ENCODE assay signal across 8 cellular contexts in genomic region chr5:131417240-131417869, GRCh38.
DNase-seq lines count a peak whose midpoint lies in the region; ATAC-seq and TF ChIP-seq lines count a peak whose summit lies in the region.

No MANE protein-coding gene starts in this region.

- 15% methylated on average over 7 of the region's 7 CpGs for WGBS in esophagus muscularis mucosa

- H3K27ac Mint-ChIP-seq in nephron, result no peak overlapping the region

- no peaks in the 10 kb centered on the region for H3K27me3 ChIP-seq in esophagus muscularis mucosa

- H3K36me3 Mint-ChIP-seq in nephron (ENCODE audit: low read depth), result peaks cover 21% of the 10 kb centered on the region

- DNase-seq in CMK (ENCODE audit: low read depth) (peak; percentile 20), HUDEP-2 (lab: John Stamatoyannopoulos, UW; ENCODE audit: unreplicated experiment in 76 of 76) (peak in 65 of 76 experiments; percentile 5 to 74 (median 54)), OCI-M2 (lab: John Stamatoyannopoulos, UW; ENCODE audit: unreplicated experiment) (peak; percentile 16), activated T-cell treated with anti-CD3 and anti-CD28 coated beads for 48 hours (ENCODE audit: low read depth) (peak; percentile 67), esophagus muscularis mucosa (ENCODE audit: extremely low spot score) (no peak)
- peak; percentile 76 for DNase-seq in stimulated activated naive CD4-positive, alpha-beta T cell treated with Interleukin-2 at 50 U/mL for 16 hours (lab: John Stamatoyannopoulos, UW)

- no peaks in the 10 kb centered on the region for H3K4me1 ChIP-seq in esophagus muscularis mucosa

- no peak overlapping the region for H3K4me3 ChIP-seq in esophagus muscularis mucosa

- TF ChIP-seq CTCF in esophagus muscularis mucosa (IDR thresholded peaks at IDR 0.05), result peak; percentile 59 to 87 (median 83)
- peak; percentile 75 to 86 (median 81) for TF ChIP-seq CTCF in nephron (IDR thresholded peaks at IDR 0.05; ENCODE audit: unreplicated experiment in 3 of 3)

- no peaks in the 10 kb centered on the region for H3K9me3 Mint-ChIP-seq in nephron

- no peaks in the 10 kb centered on the region for H3K9me3 ChIP-seq in esophagus muscularis mucosa

- ATAC-seq in GM19463 (IDR thresholded peaks at IDR 0.05; ENCODE audit: unreplicated experiment), result peak; percentile 27

- no peak overlapping the region for H3K27ac ChIP-seq in esophagus muscularis mucosa (replicated peaks in 1 of 4)

- no peak overlapping the region for H3K4me3 Mint-ChIP-seq in nephron

- H3K27me3 Mint-ChIP-seq in nephron (ENCODE audit: low read depth), result no peaks in the 10 kb centered on the region

- TF ChIP-seq EP300 in esophagus muscularis mucosa (IDR thresholded peaks at IDR 0.05), result no peak

- intact Hi-C loops in esophagus muscularis mucosa (cut with DNase I), result loop anchor here (5.0 to 10.0 kb wide), 3 partner anchors 155 to 1513 kb away; partner anchors contain the start of genes CDC42SE2 and CHSY3

- H3K4me1 Mint-ChIP-seq in nephron, result no peaks in the 10 kb centered on the region

- peaks cover 0 to 30% (median 5%) of the 10 kb centered on the region in 4 donors for H3K36me3 ChIP-seq in esophagus muscularis mucosa

- TF ChIP-seq POLR2A in esophagus muscularis mucosa (IDR thresholded peaks at IDR 0.05; ENCODE audit: low read depth), result no peak
